Comparison of ENCODE assay signal across 10 cellular contexts in genomic region chr1:107135466-107135865, GRCh38. TPM values are rescaled to one million over a fixed set of nuclear protein-coding genes. Genes with fewer than 3 reads are reported as not detected.
DNase-seq lines count a peak whose midpoint lies in the region; ATAC-seq and TF ChIP-seq lines count a peak whose summit lies in the region.
"Had no signal": no experiment of that assay in that cellular context is flagged by ENCODE, and none has a peak within 500 bp of the region (broad histone marks: within the 10 kb centered on the region; RNA-seq: fewer than 3 reads in every experiment).

No MANE protein-coding gene starts in this region.

- H3K36me3 Mint-ChIP-seq in activated CD4-positive, alpha-beta memory T cell treated with anti-CD3 and anti-CD28 coated beads for 36 hours = no peaks in the 10 kb centered on the region
- H3K36me3 Mint-ChIP-seq in CD14-positive monocyte = no peaks in the 10 kb centered on the region
- H3K36me3 Mint-ChIP-seq: naive thymus-derived CD8-positive, alpha-beta T cell had no signal

- intact Hi-C loops in activated CD4-positive, alpha-beta memory T cell treated with anti-CD3 and anti-CD28 coated beads for 36 hours (cut with micrococcal nuclease) = no loop called here
- intact Hi-C loops in CD14-positive monocyte (cut with micrococcal nuclease) = no loop called here
- intact Hi-C loops in sigmoid colon (cut with DNase I) = no loop called here

- WGBS in sigmoid colon, 2 donors = 0 to 5% methylated on average over 3 of the region's 3 CpGs

- no peak for TF ChIP-seq POLR2A in sigmoid colon (IDR thresholded peaks at IDR 0.05)

- no peaks in the 10 kb centered on the region for H3K36me3 ChIP-seq in sigmoid colon

- peaks cover 6% of the 10 kb centered on the region for H3K4me1 Mint-ChIP-seq in activated CD4-positive, alpha-beta memory T cell treated with anti-CD3 and anti-CD28 coated beads for 36 hours (ENCODE audit: low read depth)
- H3K4me1 Mint-ChIP-seq in CD14-positive monocyte = peaks cover 4% of the 10 kb centered on the region

- no peak for TF ChIP-seq RAD21 in Ishikawa (IDR thresholded peaks at IDR 0.05; ENCODE audit: low read depth)

- no peak overlapping the region for H3K27ac ChIP-seq in sigmoid colon

- H3K27ac Mint-ChIP-seq in activated CD4-positive, alpha-beta memory T cell treated with anti-CD3 and anti-CD28 coated beads for 36 hours = no peak overlapping the region
- H3K27ac Mint-ChIP-seq in CD14-positive monocyte = no peak overlapping the region
- H3K27ac Mint-ChIP-seq: naive thymus-derived CD8-positive, alpha-beta T cell had no signal

- no peak for TF ChIP-seq CTCF in CD14-positive monocyte (IDR thresholded peaks at IDR 0.05)
- no peak for TF ChIP-seq CTCF in sigmoid colon (IDR thresholded peaks at IDR 0.05)

- H3K4me3 Mint-ChIP-seq in activated CD4-positive, alpha-beta memory T cell treated with anti-CD3 and anti-CD28 coated beads for 36 hours = no peak overlapping the region
- no peak overlapping the region for H3K4me3 Mint-ChIP-seq in CD14-positive monocyte
- H3K4me3 Mint-ChIP-seq: naive thymus-derived CD8-positive, alpha-beta T cell had no signal

- no peak for ATAC-seq in GM18502 (IDR thresholded peaks at IDR 0.05; ENCODE audit: poor library complexity, unreplicated experiment)
- ATAC-seq: naive thymus-derived CD8-positive, alpha-beta T cell had no signal

- peaks cover 0 to 2% (median 0%) of the 10 kb centered on the region in 4 donors for H3K9me3 ChIP-seq in sigmoid colon

- POLR2A ChIA-PET in activated CD4-positive, alpha-beta memory T cell treated with anti-CD3 and anti-CD28 coated beads for 36 hours (lab: Charles Lee) = no interaction called here

- no peak overlapping the region for H3K4me3 ChIP-seq in sigmoid colon

- peaks cover 0 to 10% (median 7%) of the 10 kb centered on the region in 4 donors for H3K4me1 ChIP-seq in sigmoid colon

- peaks cover 26% of the 10 kb centered on the region for H3K27me3 Mint-ChIP-seq in activated CD4-positive, alpha-beta memory T cell treated with anti-CD3 and anti-CD28 coated beads for 36 hours
- H3K27me3 Mint-ChIP-seq in CD14-positive monocyte (ENCODE audit: low read depth in 3 of 3) = peaks cover 31% of the 10 kb centered on the region in 3 donors

- DNase-seq in GM03348 (ENCODE audit: low spot score) (peak; percentile 62), kidney tubule cell (ENCODE audit: low spot score) (peak; percentile 62), CD14-positive monocyte (ENCODE audit: low spot score) (no peak), sigmoid colon (no peak), SHP77 (lab: John Stamatoyannopoulos, UW) (no peak)
- peak; percentile 27 for DNase-seq in activated CD4-positive, alpha-beta memory T cell treated with anti-CD3 and anti-CD28 coated beads for 36 hours
- DNase-seq: NCI-H2227 treated with DMSO at 0.1 percent for 48 hours had no signal

- no peak for TF ChIP-seq EP300 in Ishikawa (IDR thresholded peaks at IDR 0.05; ENCODE audit: borderline replicate concordance)
- no peak for TF ChIP-seq EP300 in sigmoid colon (IDR thresholded peaks at IDR 0.05)

- H3K9me3 Mint-ChIP-seq in activated CD4-positive, alpha-beta memory T cell treated with anti-CD3 and anti-CD28 coated beads for 36 hours = no peaks in the 10 kb centered on the region
- H3K9me3 Mint-ChIP-seq in CD14-positive monocyte = peaks cover 0 to 11% (median 3%) of the 10 kb centered on the region in 7 donors
- H3K9me3 Mint-ChIP-seq: naive thymus-derived CD8-positive, alpha-beta T cell had no signal

- H3K27me3 ChIP-seq in sigmoid colon = no peaks in the 10 kb centered on the region

- CTCF ChIA-PET in activated CD4-positive, alpha-beta memory T cell treated with anti-CD3 and anti-CD28 coated beads for 36 hours (lab: Charles Lee) = interaction anchor here (0.8 kb wide), 1 partner anchor 9 kb away, joined by 3 read pairs; no protein-coding TSS in a partner anchor

TF ChIP-seq in Ishikawa, 13 proteins besides CTCF, POLR2A, EP300 and RAD21:
- TF ChIP-seq ZBTB7A (IDR thresholded peaks at IDR 0.05; ENCODE audit: low read depth) (no peak), MAX (IDR thresholded peaks at IDR 0.05) (no peak), TEAD4 (IDR thresholded peaks at IDR 0.05) (0 out of 2 replicates have a peak, but pooled peaks have one; percentile 15), TCF12 (IDR thresholded peaks at IDR 0.05; ENCODE audit: low read depth) (no peak), REST (IDR thresholded peaks at IDR 0.05; ENCODE audit: low read depth) (peak; percentile 94), NFIC (IDR thresholded peaks at IDR 0.05) (no peak)

RNA-seq across cellular contexts. Expression of gene NTNG1, which starts 5.4 kb away (rescaled TPM):
- total RNA-seq in activated CD4-positive, alpha-beta memory T cell treated with anti-CD3 and anti-CD28 coated beads for 36 hours = not detected
- polyA plus RNA-seq in CD14-positive monocyte = not detected
- 10 to 100 TPM in 3 of 4 donors, 1 to 10 TPM in 1; 8.6 to 32.5 (median 14.1) TPM for total RNA-seq in sigmoid colon
- under 1 TPM in 2 of 3 donors, not detected in 1; under 0.01 to 0.73 TPM for polyA plus RNA-seq in sigmoid colon
- total RNA-seq: naive thymus-derived CD8-positive, alpha-beta T cell had no signal
- polyA plus RNA-seq: naive thymus-derived CD8-positive, alpha-beta T cell had no signal

Comparison
In these comparisons a context has a peak if more than half of its experiments do, and no peak if none do; other contexts are left out.
1. DNase-seq: peak in GM03348 (single experiment), activated CD4-positive, alpha-beta memory T cell treated with anti-CD3 and anti-CD28 coated beads for 36 hours (single experiment) and kidney tubule cell (single experiment); none in CD14-positive monocyte (single experiment), sigmoid colon (single experiment) and SHP77 (0 of 2).
2. RNA of gene NTNG1, which starts 5.4 kb away (total RNA-seq): 8.6 to 32.5 TPM in sigmoid colon; not detected in activated CD4-positive, alpha-beta memory T cell treated with anti-CD3 and anti-CD28 coated beads for 36 hours; every median in the first group is over 4 times any median in the second.